Comparison of ENCODE assay signal across 12 cellular contexts in the genomic region with DNA sequence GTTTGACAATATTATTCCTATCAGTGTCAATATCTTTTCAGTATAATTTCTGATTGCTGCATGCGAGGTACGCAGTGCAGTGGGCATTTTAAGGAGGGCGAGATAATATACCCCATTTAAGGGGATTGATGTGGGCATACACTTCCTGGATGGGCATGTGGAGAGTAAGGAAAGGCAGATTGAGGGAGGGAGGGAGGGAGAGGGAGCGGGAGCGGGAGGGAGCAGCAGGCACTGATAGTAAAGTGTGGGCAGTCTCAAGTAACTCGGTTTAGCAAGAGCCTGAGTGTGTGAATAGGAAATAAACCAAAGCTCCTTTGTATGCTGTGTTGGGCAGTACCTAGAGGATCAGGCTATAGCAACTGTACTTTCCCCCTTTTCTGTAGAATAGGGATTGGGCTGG.
A peak's percentile ranks its signal among the peaks of the same experiment; 100 is the strongest.
DNase-seq lines count a peak whose midpoint lies in the region; ATAC-seq and TF ChIP-seq lines count a peak whose summit lies in the region.
"Had no signal": no experiment of that assay in that cellular context is flagged by ENCODE, and none has a peak within 500 bp of the region (broad histone marks: within the 10 kb centered on the region; RNA-seq: fewer than 3 reads in every experiment).

No MANE protein-coding gene starts in this region.

- no peaks in the 10 kb centered on the region for H3K36me3 Mint-ChIP-seq in activated naive CD8-positive, alpha-beta T cell
- peaks cover 14% of the 10 kb centered on the region for H3K36me3 Mint-ChIP-seq in activated naive CD8-positive, alpha-beta T cell treated with anti-CD3 and anti-CD28 coated beads, Interleukin-2, amount 50 U/mL, for 24 hours (ENCODE audit: low read depth)

- no peak for DNase-seq in activated naive CD8-positive, alpha-beta T cell treated with anti-CD3 and anti-CD28 coated beads, Interleukin-2, amount 50 U/mL, for 24 hours
- DNase-seq in stimulated activated CD8-positive, alpha-beta memory T cell treated with anti-CD3 and anti-CD28 coated beads, Interleukin-4, amount 100 ng/mL, for 48 hours = peak; percentile 10
- DNase-seq in stimulated activated CD4-positive, alpha-beta T cell treated with anti-CD3 and anti-CD28 coated beads, Interleukin-15, amount 100 ng/mL, for 24 hours = no peak
- no peak for DNase-seq in NCI-H748 (lab: John Stamatoyannopoulos, UW; ENCODE audit: unreplicated experiment)
- DNase-seq: activated CD4-positive, alpha-beta memory T cell treated with anti-CD3 and anti-CD28 coated beads, Interleukin-2, amount 10 ng/mL, durations not matched to agents 7 days and 5 days; NCI-H2081 treated with DMSO at 0.1 percent for 48 hours; stimulated activated naive CD4-positive, alpha-beta T cell treated with Interleukin-2 at 50 U/mL for 16 hours had no signal

- no peak overlapping the region for H3K4me3 Mint-ChIP-seq in activated naive CD8-positive, alpha-beta T cell
- no peak overlapping the region for H3K4me3 Mint-ChIP-seq in activated naive CD8-positive, alpha-beta T cell treated with anti-CD3 and anti-CD28 coated beads, Interleukin-2, amount 50 U/mL, for 24 hours
- H3K4me3 Mint-ChIP-seq: activated CD4-positive, alpha-beta memory T cell treated with anti-CD3 and anti-CD28 coated beads, Interleukin-2, amount 10 ng/mL, durations not matched to agents 7 days and 5 days had no signal

- H3K9me3 ChIP-seq in iPS-18c (ENCODE audit: control insufficient read depth, insufficient read depth, low read length) = no peaks in the 10 kb centered on the region
- H3K9me3 ChIP-seq: ascending aorta had no signal

- 0 out of 2 replicates have a peak overlapping the region, but pooled peaks have one; percentile 0 for H3K4me3 ChIP-seq in iPS-18c (ENCODE audit: insufficient read depth, low read depth, low read length)

- H3K4me1 Mint-ChIP-seq in activated naive CD8-positive, alpha-beta T cell (ENCODE audit: low read depth) = peaks cover 72% of the 10 kb centered on the region
- H3K4me1 Mint-ChIP-seq in activated naive CD8-positive, alpha-beta T cell treated with anti-CD3 and anti-CD28 coated beads, Interleukin-2, amount 50 U/mL, for 24 hours = peaks cover 71% of the 10 kb centered on the region

- ATAC-seq in activated naive CD8-positive, alpha-beta T cell treated with anti-CD3 and anti-CD28 coated beads, Interleukin-2, amount 50 U/mL, for 24 hours = no peak
- ATAC-seq in SK-N-SH treated with all-trans-retinoic acid at 6 μM for 48 hours = peak; percentile 20
- ATAC-seq in HG03521 (IDR thresholded peaks at IDR 0.05; ENCODE audit: unreplicated experiment) = no peak

- no peaks in the 10 kb centered on the region for H3K9me3 Mint-ChIP-seq in activated naive CD8-positive, alpha-beta T cell (ENCODE audit: low read depth)
- no peaks in the 10 kb centered on the region for H3K9me3 Mint-ChIP-seq in activated naive CD8-positive, alpha-beta T cell treated with anti-CD3 and anti-CD28 coated beads, Interleukin-2, amount 50 U/mL, for 24 hours
- H3K9me3 Mint-ChIP-seq: activated CD4-positive, alpha-beta memory T cell treated with anti-CD3 and anti-CD28 coated beads, Interleukin-2, amount 10 ng/mL, durations not matched to agents 7 days and 5 days had no signal

- H3K27me3 Mint-ChIP-seq in activated naive CD8-positive, alpha-beta T cell = no peaks in the 10 kb centered on the region
- H3K27me3 Mint-ChIP-seq in activated naive CD8-positive, alpha-beta T cell treated with anti-CD3 and anti-CD28 coated beads, Interleukin-2, amount 50 U/mL, for 24 hours = no peaks in the 10 kb centered on the region
- H3K27me3 Mint-ChIP-seq: activated CD4-positive, alpha-beta memory T cell treated with anti-CD3 and anti-CD28 coated beads, Interleukin-2, amount 10 ng/mL, durations not matched to agents 7 days and 5 days had no signal

- peak overlapping the region; percentile 80 for H3K27ac Mint-ChIP-seq in activated naive CD8-positive, alpha-beta T cell
- no peak overlapping the region for H3K27ac Mint-ChIP-seq in activated naive CD8-positive, alpha-beta T cell treated with anti-CD3 and anti-CD28 coated beads, Interleukin-2, amount 50 U/mL, for 24 hours
- H3K27ac Mint-ChIP-seq: activated CD4-positive, alpha-beta memory T cell treated with anti-CD3 and anti-CD28 coated beads, Interleukin-2, amount 10 ng/mL, durations not matched to agents 7 days and 5 days had no signal

TF ChIP-seq in SK-N-SH treated with all-trans-retinoic acid at 6 μM for 48 hours, 23 proteins besides CTCF, POLR2A, EP300 and RAD21:
- TF ChIP-seq, protein P1, sequence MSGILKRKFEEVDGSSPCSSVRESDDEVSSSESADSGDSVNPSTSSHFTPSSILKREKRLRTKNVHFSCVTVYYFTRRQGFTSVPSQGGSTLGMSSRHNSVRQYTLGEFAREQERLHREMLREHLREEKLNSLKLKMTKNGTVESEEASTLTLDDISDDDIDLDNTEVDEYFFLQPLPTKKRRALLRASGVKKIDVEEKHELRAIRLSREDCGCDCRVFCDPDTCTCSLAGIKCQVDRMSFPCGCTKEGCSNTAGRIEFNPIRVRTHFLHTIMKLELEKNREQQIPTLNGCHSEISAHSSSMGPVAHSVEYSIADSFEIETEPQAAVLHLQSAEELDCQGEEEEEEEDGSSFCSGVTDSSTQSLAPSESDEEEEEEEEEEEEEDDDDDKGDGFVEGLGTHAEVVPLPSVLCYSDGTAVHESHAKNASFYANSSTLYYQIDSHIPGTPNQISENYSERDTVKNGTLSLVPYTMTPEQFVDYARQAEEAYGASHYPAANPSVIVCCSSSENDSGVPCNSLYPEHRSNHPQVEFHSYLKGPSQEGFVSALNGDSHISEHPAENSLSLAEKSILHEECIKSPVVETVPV (CRISPR knock-in tag; IDR thresholded peaks at IDR 0.05) = no peak
- TF ChIP-seq ARNTL (CRISPR knock-in tag; IDR thresholded peaks at IDR 0.05; ENCODE audit: borderline replicate concordance, low read depth) (no peak), ZNF565 (CRISPR knock-in tag; conservative IDR thresholded peaks at IDR 0.05; ENCODE audit: low read depth) (no peak), BACH2 (CRISPR knock-in tag; IDR thresholded peaks at IDR 0.05; ENCODE audit: borderline replicate concordance) (no peak), CSDC2 (CRISPR knock-in tag; IDR thresholded peaks at IDR 0.05) (no peak)
